Comparison of ENCODE assay signal across 8 cellular contexts in genomic region chr14:50312734-50313054, GRCh38. TPM values are rescaled to one million over a fixed set of nuclear protein-coding genes. Genes with fewer than 3 reads are reported as not detected.
A peak's percentile ranks its signal among the peaks of the same experiment; 100 is the strongest.
DNase-seq lines count a peak whose midpoint lies in the region; ATAC-seq, FAIRE-seq and TF ChIP-seq lines count a peak whose summit lies in the region.

No MANE protein-coding gene starts in this region.

- TF ChIP-seq CTCF in kidney epithelial cell (IDR thresholded peaks at IDR 0.05; ENCODE audit: insufficient read depth, low read length, poor library complexity, severe bottlenecking): no peak

- no peaks in the 10 kb centered on the region for H3K36me3 ChIP-seq in kidney epithelial cell (ENCODE audit: control insufficient read depth, insufficient read depth, low read length)

- peak; percentile 18 for ATAC-seq in GM21447 (IDR thresholded peaks at IDR 0.05; ENCODE audit: unreplicated experiment)
- ATAC-seq in activated naive CD8-positive, alpha-beta T cell treated with anti-CD3 and anti-CD28 coated beads, Interleukin-2, amount 50 U/mL, for 24 hours: peak; percentile 24

- peaks cover 21% of the 10 kb centered on the region for H3K36me3 Mint-ChIP-seq in activated naive CD8-positive, alpha-beta T cell treated with anti-CD3 and anti-CD28 coated beads, Interleukin-2, amount 50 U/mL, for 24 hours (ENCODE audit: low read depth)

- H3K9me3 Mint-ChIP-seq in activated naive CD8-positive, alpha-beta T cell treated with anti-CD3 and anti-CD28 coated beads, Interleukin-2, amount 50 U/mL, for 24 hours: peaks cover 5% of the 10 kb centered on the region

- peak overlapping the region; percentile 88 for H3K4me3 Mint-ChIP-seq in activated naive CD8-positive, alpha-beta T cell treated with anti-CD3 and anti-CD28 coated beads, Interleukin-2, amount 50 U/mL, for 24 hours

- H3K4me3 ChIP-seq in kidney epithelial cell (ENCODE audit: low read depth, low read length): peak overlapping the region; percentile 87

- H3K27ac ChIP-seq in temporal lobe (ENCODE audit: low read depth, low read length): peak overlapping the region; percentile 75

- peaks cover 43% of the 10 kb centered on the region for H3K4me1 Mint-ChIP-seq in activated naive CD8-positive, alpha-beta T cell treated with anti-CD3 and anti-CD28 coated beads, Interleukin-2, amount 50 U/mL, for 24 hours

- DNase-seq in DMS79 treated with DMSO at 0.1 percent for 48 hours (lab: John Stamatoyannopoulos, UW) (peak; percentile 91), M059J (ENCODE audit: low read depth) (peak; percentile 63), kidney epithelial cell (ENCODE audit: low read depth) (no peak), urothelium cell line (ENCODE audit: low spot score) (no peak), D341Med (ENCODE audit: low spot score) (no peak)
- no peak for DNase-seq in activated naive CD8-positive, alpha-beta T cell treated with anti-CD3 and anti-CD28 coated beads, Interleukin-2, amount 50 U/mL, for 24 hours

- FAIRE-seq in urothelium cell line (lab: Jason Lieb, UNC): no peak

- peak overlapping the region; percentile 96 for H3K27ac Mint-ChIP-seq in activated naive CD8-positive, alpha-beta T cell treated with anti-CD3 and anti-CD28 coated beads, Interleukin-2, amount 50 U/mL, for 24 hours

- H3K27me3 Mint-ChIP-seq in activated naive CD8-positive, alpha-beta T cell treated with anti-CD3 and anti-CD28 coated beads, Interleukin-2, amount 50 U/mL, for 24 hours: no peaks in the 10 kb centered on the region

- H3K27me3 ChIP-seq in kidney epithelial cell (ENCODE audit: control insufficient read depth, insufficient read depth, low read length): no peaks in the 10 kb centered on the region

RNA-seq across cellular contexts. Expression of gene DMAC2L, which starts 0.6 kb away (rescaled TPM):
- 5.5 and 16.8 TPM in 2 replicates for total RNA-seq in M059J (2014; rRNA removed; shearing (Covaris generic))
- 14.0 and 27.5 TPM in 2 replicates for total RNA-seq in kidney epithelial cell
- total RNA-seq in temporal lobe: 7.6 TPM

RNA-seq across cellular contexts. Expression of gene L2HGDH, which starts 0.7 kb away (rescaled TPM):
- 4.3 and 9.9 TPM in 2 replicates for total RNA-seq in M059J (2014; rRNA removed; shearing (Covaris generic))
- total RNA-seq in kidney epithelial cell (6.6 and 7.3 TPM in 2 replicates), temporal lobe (14.3 TPM)

Comparison
In these comparisons a context has a peak if more than half of its experiments do, and no peak if none do; other contexts are left out.
1. DNase-seq: peak in DMS79 treated with DMSO at 0.1 percent for 48 hours (single experiment) and M059J (single experiment); none in activated naive CD8-positive, alpha-beta T cell treated with anti-CD3 and anti-CD28 coated beads, Interleukin-2, amount 50 U/mL, for 24 hours (single experiment), kidney epithelial cell (single experiment), urothelium cell line (single experiment) and D341Med (single experiment).